ENCODE assay signal across 6 cellular contexts in the genomic region with DNA sequence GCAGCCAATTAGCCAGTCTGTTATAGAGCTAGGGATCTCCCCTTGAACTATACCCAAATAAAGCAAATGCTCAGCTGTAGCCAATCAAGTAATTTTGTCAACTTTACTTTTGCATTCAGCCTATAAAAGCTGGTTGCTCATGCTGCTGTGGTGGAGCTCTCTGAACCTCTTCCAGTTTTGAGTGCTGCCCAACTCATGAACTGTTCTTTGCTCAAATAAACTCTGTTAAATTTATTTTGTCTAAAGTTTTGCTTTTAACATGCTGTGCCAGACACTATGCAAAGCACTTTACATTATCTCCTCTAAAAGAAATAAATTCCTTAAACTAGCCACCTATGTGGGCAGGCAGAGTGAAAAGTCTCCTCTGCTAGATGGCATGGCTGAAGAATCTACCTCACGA.
"Had no signal": no experiment of that assay in that cellular context is flagged by ENCODE, and none has a peak within 500 bp of the region (broad histone marks: within the 10 kb centered on the region; RNA-seq: fewer than 3 reads in every experiment).

No MANE protein-coding gene starts in this region.

- DNase-seq: IMR-90, KBM-7, KG1 had no signal

- H3K4me3 ChIP-seq: K562 had no signal

- H3K27ac ChIP-seq: HL-60, KMS-11 had no signal
